Comparison of ENCODE assay signal across 14 cellular contexts in genomic region chr15:101217446-101217845, GRCh38. TPM values are rescaled to one million over a fixed set of nuclear protein-coding genes. Genes with fewer than 3 reads are reported as not detected.
DNase-seq lines count a peak whose midpoint lies in the region; ATAC-seq and TF ChIP-seq lines count a peak whose summit lies in the region.
"Had no signal": no experiment of that assay in that cellular context is flagged by ENCODE, and none has a peak within 500 bp of the region (broad histone marks: within the 10 kb centered on the region; RNA-seq: fewer than 3 reads in every experiment).

No MANE protein-coding gene starts in this region.

- no peak overlapping the region for H3K4me3 Mint-ChIP-seq in HFFc6
- no peak overlapping the region for H3K4me3 Mint-ChIP-seq in activated T-helper 2 cell treated with anti-CD3 and anti-CD28 coated beads, Interferon-gamma antibody, Interleukin-2, Interleukin-4, amounts not matched to agents 10 μg/mL and 5 μg/mL and 100 μg/mL, durations not matched to agents 14 hours and 24 hours and 36 hours (ENCODE audit: low read depth)

- H3K18ac ChIP-seq in mesendoderm (ENCODE audit: low read length), result no peak overlapping the region

- H3K27ac ChIP-seq in C4-2B, result peak overlapping the region; percentile 48; the same call in 1 of the 2 replicates
- no peak overlapping the region for H3K27ac ChIP-seq in mesendoderm (ENCODE audit: low read depth, low read length)
- H3K27ac ChIP-seq: BLaER1 had no signal

- no peak overlapping the region for H2BK120ac ChIP-seq in mesendoderm (ENCODE audit: low read depth, low read length)

- peaks cover 60% of the 10 kb centered on the region for H3K79me2 ChIP-seq in mesendoderm (ENCODE audit: control insufficient read depth, insufficient read depth, low read length)

- no peak overlapping the region for H2BK15ac ChIP-seq in mesendoderm (replicated peaks; ENCODE audit: low read depth)

- peaks cover 1% of the 10 kb centered on the region; the same call in 1 of the 2 replicates for H3K27me3 Mint-ChIP-seq in HFFc6 (ENCODE audit: insufficient read depth)
- no peaks in the 10 kb centered on the region for H3K27me3 Mint-ChIP-seq in activated T-helper 2 cell treated with anti-CD3 and anti-CD28 coated beads, Interferon-gamma antibody, Interleukin-2, Interleukin-4, amounts not matched to agents 10 μg/mL and 5 μg/mL and 100 μg/mL, durations not matched to agents 14 hours and 24 hours and 36 hours (ENCODE audit: low read depth)

- H3K27me3 ChIP-seq in mesendoderm (ENCODE audit: insufficient read depth, low read length, poor library complexity), result no peaks in the 10 kb centered on the region
- H3K27me3 ChIP-seq in H7 (ENCODE audit: control insufficient read depth, insufficient read depth, low read length), result no peaks in the 10 kb centered on the region
- H3K27me3 ChIP-seq: BLaER1 had no signal

- H3K4me1 Mint-ChIP-seq in HFFc6 (ENCODE audit: low read depth), result peaks cover 50% of the 10 kb centered on the region
- H3K4me1 Mint-ChIP-seq in activated T-helper 2 cell treated with anti-CD3 and anti-CD28 coated beads, Interferon-gamma antibody, Interleukin-2, Interleukin-4, amounts not matched to agents 10 μg/mL and 5 μg/mL and 100 μg/mL, durations not matched to agents 14 hours and 24 hours and 36 hours (ENCODE audit: low read depth), result peaks cover 60% of the 10 kb centered on the region

- DNase-seq in HFFc6 (no peak), mesendoderm (no peak), middle frontal gyrus (ENCODE audit: extremely low spot score, low spot score) (no peak), H7 (no peak)
- DNase-seq in activated T-helper 2 cell treated with anti-CD3 and anti-CD28 coated beads, Interferon-gamma antibody, Interleukin-2, Interleukin-4, amounts not matched to agents 10 μg/mL and 5 μg/mL and 100 μg/mL, durations not matched to agents 14 hours and 24 hours and 36 hours (ENCODE audit: low spot score), result no peak
- DNase-seq: DMS 273 treated with DMSO at 0.1 percent for 48 hours, EL, NCI-H1092, NCI-H1694 treated with DMSO at 0.1 percent for 48 hours, NCI-H82, SHP77 treated with DMSO at 0.1 percent for 48 hours had no signal

- H2AK5ac ChIP-seq in mesendoderm (ENCODE audit: low read length), result no peak overlapping the region

- TF ChIP-seq CTCF in C4-2B (conservative IDR thresholded peaks at IDR 0.05) (peak; percentile 51), HFFc6 (IDR thresholded peaks at IDR 0.05) (peak; percentile 13; the same call in 1 of the 2 replicates)

- H3K36me3 Mint-ChIP-seq in HFFc6 (ENCODE audit: low read depth), result peaks cover 13% of the 10 kb centered on the region
- peaks cover 55% of the 10 kb centered on the region for H3K36me3 Mint-ChIP-seq in activated T-helper 2 cell treated with anti-CD3 and anti-CD28 coated beads, Interferon-gamma antibody, Interleukin-2, Interleukin-4, amounts not matched to agents 10 μg/mL and 5 μg/mL and 100 μg/mL, durations not matched to agents 14 hours and 24 hours and 36 hours (ENCODE audit: low read depth)

- no peaks in the 10 kb centered on the region for H3K4me1 ChIP-seq in mesendoderm (ENCODE audit: control insufficient read depth, low read depth, low read length)

- H3K36me3 ChIP-seq in mesendoderm (ENCODE audit: control insufficient read depth, insufficient read depth, low read length) (peaks cover 2% of the 10 kb centered on the region), H7 (replicated peaks; ENCODE audit: control insufficient read depth, insufficient read depth, low read length) (no peaks in the 10 kb centered on the region; the same call in 1 of the 2 replicates)

- intact Hi-C loops in activated T-helper 2 cell treated with anti-CD3 and anti-CD28 coated beads, Interferon-gamma antibody, Interleukin-2, Interleukin-4, amounts not matched to agents 10 μg/mL and 5 μg/mL and 100 μg/mL, durations not matched to agents 14 hours and 24 hours and 36 hours (cut with micrococcal nuclease), result no loop called here

- no peak overlapping the region for H2BK5ac ChIP-seq in mesendoderm (ENCODE audit: low read length)

- H4K5ac ChIP-seq in mesendoderm (ENCODE audit: low read length), result no peak overlapping the region

- no peak overlapping the region for H3K27ac Mint-ChIP-seq in HFFc6
- peak overlapping the region; percentile 1 for H3K27ac Mint-ChIP-seq in activated T-helper 2 cell treated with anti-CD3 and anti-CD28 coated beads, Interferon-gamma antibody, Interleukin-2, Interleukin-4, amounts not matched to agents 10 μg/mL and 5 μg/mL and 100 μg/mL, durations not matched to agents 14 hours and 24 hours and 36 hours

- no peak overlapping the region for H3K4me2 ChIP-seq in mesendoderm (ENCODE audit: low read length)
- H3K4me2 ChIP-seq: BLaER1 had no signal

- H3K4ac ChIP-seq in mesendoderm (ENCODE audit: low read depth, low read length), result no peak overlapping the region

- no peak overlapping the region for H3K9ac ChIP-seq in mesendoderm (ENCODE audit: low read length)
- H3K9ac ChIP-seq: BLaER1 had no signal

- peak overlapping the region; percentile 40 for H3K56ac ChIP-seq in mesendoderm (ENCODE audit: low read length)

- H3K79me1 ChIP-seq in mesendoderm (ENCODE audit: low read length), result peaks cover 32% of the 10 kb centered on the region

- H3K23ac ChIP-seq in mesendoderm (ENCODE audit: low read length), result no peak overlapping the region

- no peak overlapping the region for H4K8ac ChIP-seq in mesendoderm (ENCODE audit: low read depth, low read length)

- no CpG with 5 or more reads among the region's 6 CpGs for WGBS in mesendoderm (ENCODE audit: extremely low coverage, insufficient coverage, low lambda C conversion rate)

- no peak for ATAC-seq in HG03432 (IDR thresholded peaks at IDR 0.05; ENCODE audit: unreplicated experiment)

- H3K4me3 ChIP-seq in mesendoderm (ENCODE audit: low read length) (no peak overlapping the region), H7 (ENCODE audit: insufficient read depth, low read depth, low read length) (no peak overlapping the region)
- H3K4me3 ChIP-seq: BLaER1 had no signal

- no peaks in the 10 kb centered on the region for H3K9me3 Mint-ChIP-seq in HFFc6
- H3K9me3 Mint-ChIP-seq in activated T-helper 2 cell treated with anti-CD3 and anti-CD28 coated beads, Interferon-gamma antibody, Interleukin-2, Interleukin-4, amounts not matched to agents 10 μg/mL and 5 μg/mL and 100 μg/mL, durations not matched to agents 14 hours and 24 hours and 36 hours, result no peaks in the 10 kb centered on the region

RNA-seq across cellular contexts. Expression of gene CHSY1, which starts 34.4 kb away (rescaled TPM):
- 10 to 100 TPM; 29.2 to 44.2 (median 40.0) TPM for total RNA-seq in HFFc6 (2021; fragmentation: NEBNext Ultra II Directional; extraction: Animal tissue kit (Norgen Biotek cat#: 25700))
- 50.5 and 52.2 TPM in 2 replicates for total RNA-seq in activated T-helper 2 cell treated with anti-CD3 and anti-CD28 coated beads, Interferon-gamma antibody, Interleukin-2, Interleukin-4, amounts not matched to agents 10 μg/mL and 5 μg/mL and 100 μg/mL, durations not matched to agents 14 hours and 24 hours and 36 hours
- 33.9 TPM for polyA plus RNA-seq in mesendoderm (2013, experiment 1 of 2)
- polyA plus RNA-seq in mesendoderm (2013, experiment 2 of 2), result 36.1 TPM
- 45.8 and 64.9 TPM in 2 replicates for total RNA-seq in H7 (2014; rRNA removed; shearing (Covaris generic))

RNA-seq across cellular contexts. Expression of gene SELENOS, which starts 59.8 kb away (rescaled TPM):
- total RNA-seq in HFFc6 (2021; fragmentation: NEBNext Ultra II Directional; extraction: Animal tissue kit (Norgen Biotek cat#: 25700)), result 10 to 100 TPM; 73.1 to 83.1 (median 80.0) TPM
- total RNA-seq in activated T-helper 2 cell treated with anti-CD3 and anti-CD28 coated beads, Interferon-gamma antibody, Interleukin-2, Interleukin-4, amounts not matched to agents 10 μg/mL and 5 μg/mL and 100 μg/mL, durations not matched to agents 14 hours and 24 hours and 36 hours, result 39.2 and 40.5 TPM in 2 replicates
- 47.1 TPM for polyA plus RNA-seq in mesendoderm (2013, experiment 1 of 2)
- 48.2 TPM for polyA plus RNA-seq in mesendoderm (2013, experiment 2 of 2)
- total RNA-seq in H7 (2014; rRNA removed; shearing (Covaris generic)), result 52.2 and 55.5 TPM in 2 replicates
